ENCODE assay signal across 16 cellular contexts in genomic region chr2:20092901-20093235, GRCh38. TPM values are rescaled to one million over a fixed set of nuclear protein-coding genes. Genes with fewer than 3 reads are reported as not detected.
A peak's percentile ranks its signal among the peaks of the same experiment; 100 is the strongest.
DNase-seq lines count a peak whose midpoint lies in the region; ATAC-seq and TF ChIP-seq lines count a peak whose summit lies in the region.
"Had no signal": no experiment of that assay in that cellular context is flagged by ENCODE, and none has a peak within 500 bp of the region (broad histone marks: within the 10 kb centered on the region; RNA-seq: fewer than 3 reads in every experiment).

No MANE protein-coding gene starts in this region.

- H3K36me3 ChIP-seq in Caco-2 (ENCODE audit: control insufficient read depth, insufficient read depth, low read length) (no peaks in the 10 kb centered on the region), endodermal cell (ENCODE audit: control insufficient read depth, insufficient read depth, low read length) (no peaks in the 10 kb centered on the region), testis (ENCODE audit: low read depth, missing control alignments) (no peaks in the 10 kb centered on the region)
- H3K36me3 ChIP-seq: BLaER1 had no signal

- CTCF ChIA-PET in Caco-2 (lab: Charles Lee) (interaction anchor here (3.9 kb wide), 1 partner anchor 78 kb away, joined by 55 read pairs; no protein-coding TSS in a partner anchor), RWPE1 (lab: Yijun Ruan, JAX) (interaction anchor here (1.1 kb wide), 1 partner anchor 137 kb away, joined by 7 read pairs; no protein-coding TSS in a partner anchor)

- intact Hi-C loops in Caco-2 (cut with micrococcal nuclease; ENCODE audit: unreplicated experiment) (loop anchor here (1.0 to 10.0 kb wide), 7 partner anchors 16 to 228 kb away; partner anchors contain the start of gene LAPTM4A), testis (cut with DNase I; ENCODE audit: low total_unique reads) (loop anchor here (5.0 to 10.0 kb wide), 2 partner anchors 81 to 128 kb away; partner anchors contain the start of gene MATN3)

- H3K27me3 Mint-ChIP-seq in Caco-2 (ENCODE audit: insufficient read depth, unreplicated experiment) (no peaks in the 10 kb centered on the region), endodermal cell (ENCODE audit: insufficient read depth) (no peaks in the 10 kb centered on the region), nephron (ENCODE audit: low read depth) (no peaks in the 10 kb centered on the region)

- H3K4me1 ChIP-seq in Caco-2 (peaks cover 10% of the 10 kb centered on the region), endodermal cell (ENCODE audit: control insufficient read depth, insufficient read depth, low read length) (peaks cover 7% of the 10 kb centered on the region), testis (peaks cover 17% of the 10 kb centered on the region)
- H3K4me1 ChIP-seq: BLaER1 had no signal

- DNase-seq in Caco-2 (no peak), RWPE1 (ENCODE audit: low spot score) (no peak), endodermal cell (no peak), testis (no peak)
- DNase-seq: CD4-positive, alpha-beta memory T cell; NCI-H2081 treated with DMSO at 0.1 percent for 48 hours; NCI-H2227 treated with DMSO at 0.1 percent for 48 hours; NCI-H510A treated with DMSO at 0.1 percent for 48 hours; NCI-H774; SHP77 treated with DMSO at 0.1 percent for 48 hours had no signal

- TF ChIP-seq POLR2A in testis (IDR thresholded peaks at IDR 0.05), result no peak

- H3K27ac ChIP-seq in RWPE1 (peak overlapping the region; percentile 94), endodermal cell (ENCODE audit: low read depth, low read length) (no peak overlapping the region), testis (no peak overlapping the region)
- H3K27ac ChIP-seq: BLaER1 had no signal

- POLR2A ChIA-PET in Caco-2 (lab: Charles Lee) (no interaction called here), RWPE1 (lab: Yijun Ruan, JAX; ENCODE audit: low non-redundant PET) (no interaction called here)

- ATAC-seq in HG02970 (IDR thresholded peaks at IDR 0.05; ENCODE audit: low FRiP score, unreplicated experiment) (no peak), HG03280 (IDR thresholded peaks at IDR 0.05; ENCODE audit: unreplicated experiment) (no peak), HG03432 (IDR thresholded peaks at IDR 0.05; ENCODE audit: unreplicated experiment) (no peak)

- BruUV-seq in Caco-2 (replicated peaks; lab: Mats Ljungman, UMichigan), result no TSS peak

- H3K27me3 ChIP-seq in Caco-2 (replicated peaks; ENCODE audit: control insufficient read depth, insufficient read depth, low read length) (no peaks in the 10 kb centered on the region), endodermal cell (ENCODE audit: control insufficient read depth, insufficient read depth, low read length, poor library complexity, severe bottlenecking) (no peaks in the 10 kb centered on the region), testis (no peaks in the 10 kb centered on the region)
- H3K27me3 ChIP-seq: BLaER1 had no signal

- H3K4me1 Mint-ChIP-seq in Caco-2 (ENCODE audit: low read depth, unreplicated experiment) (peaks cover 18% of the 10 kb centered on the region), endodermal cell (peaks cover 31% of the 10 kb centered on the region), nephron (peaks cover 41% of the 10 kb centered on the region)
- H3K4me1 Mint-ChIP-seq: CD4-positive, alpha-beta memory T cell had no signal

- H3K9me3 Mint-ChIP-seq in Caco-2 (ENCODE audit: unreplicated experiment), result no peaks in the 10 kb centered on the region
- H3K9me3 Mint-ChIP-seq in endodermal cell, result no peaks in the 10 kb centered on the region
- H3K9me3 Mint-ChIP-seq in nephron, result no peaks in the 10 kb centered on the region
- H3K9me3 Mint-ChIP-seq: CD4-positive, alpha-beta memory T cell had no signal

- H3K27ac Mint-ChIP-seq in Caco-2 (ENCODE audit: unreplicated experiment), result peak overlapping the region; percentile 85
- H3K27ac Mint-ChIP-seq in endodermal cell, result peak overlapping the region; percentile 76
- H3K27ac Mint-ChIP-seq in nephron, result peak overlapping the region; percentile 86 to 94 (median 88)
- H3K27ac Mint-ChIP-seq: CD4-positive, alpha-beta memory T cell had no signal

- WGBS in endodermal cell (ENCODE audit: insufficient coverage in 1 of 2, insufficient read length in 1 of 2), 2 experiments, result 88 to 95% methylated on average over 3 to 5 of the region's 5 CpGs
- WGBS in testis, 2 donors, result 92 to 94% methylated on average over 5 of the region's 5 CpGs

- no peaks in the 10 kb centered on the region for H3K36me3 Mint-ChIP-seq in Caco-2 (ENCODE audit: insufficient read depth, unreplicated experiment)
- H3K36me3 Mint-ChIP-seq in endodermal cell (ENCODE audit: low read depth), result no peaks in the 10 kb centered on the region
- no peaks in the 10 kb centered on the region for H3K36me3 Mint-ChIP-seq in nephron (ENCODE audit: low read depth)
- H3K36me3 Mint-ChIP-seq: CD4-positive, alpha-beta memory T cell had no signal

- H3K9me3 ChIP-seq in Caco-2 (no peaks in the 10 kb centered on the region), endodermal cell (ENCODE audit: control insufficient read depth, low read length) (no peaks in the 10 kb centered on the region), testis (no peaks in the 10 kb centered on the region)
- H3K9me3 ChIP-seq: BLaER1, SK-N-SH had no signal

- TF ChIP-seq CTCF in Caco-2 (IDR thresholded peaks at IDR 0.05; ENCODE audit: insufficient read depth in 1 of 2, low read depth in 1 of 2, low read length in 1 of 2, severe bottlenecking in 1 of 2, unreplicated experiment in 1 of 2) (no peak), RWPE1 (conservative IDR thresholded peaks at IDR 0.05; ENCODE audit: low read depth) (no peak), endodermal cell (conservative IDR thresholded peaks at IDR 0.05) (no peak), nephron (IDR thresholded peaks at IDR 0.05; ENCODE audit: unreplicated experiment in 3 of 3) (no peak), testis (IDR thresholded peaks at IDR 0.05) (no peak)

- no peak overlapping the region for H3K9ac ChIP-seq in endodermal cell (ENCODE audit: extremely low read depth, low read length, poor library complexity, severe bottlenecking)
- H3K9ac ChIP-seq: BLaER1, SK-N-SH had no signal

- no peak overlapping the region for H3K4me3 Mint-ChIP-seq in Caco-2 (ENCODE audit: unreplicated experiment)
- H3K4me3 Mint-ChIP-seq in endodermal cell, result no peak overlapping the region
- H3K4me3 Mint-ChIP-seq in nephron, result no peak overlapping the region
- H3K4me3 Mint-ChIP-seq: CD4-positive, alpha-beta memory T cell had no signal

- no peak overlapping the region for H3K4me3 ChIP-seq in Caco-2 (ENCODE audit: low read depth, low read length)
- H3K4me3 ChIP-seq in endodermal cell (ENCODE audit: low read length), result no peak overlapping the region
- H3K4me3 ChIP-seq in testis, result no peak overlapping the region
- H3K4me3 ChIP-seq: BLaER1 had no signal

RNA-seq across cellular contexts. Expression of gene LAPTM4A, which starts 41.4 kb away (rescaled TPM):
- total RNA-seq in Caco-2 (2022), result 121 and 140 TPM in 2 replicates
- total RNA-seq in endodermal cell, result 100 to 1,000 TPM; 285 to 291 TPM
- polyA plus RNA-seq in endodermal cell (2013, experiment 1 of 2), result 225 TPM
- 221 TPM for polyA plus RNA-seq in endodermal cell (2013, experiment 2 of 2)
- 100 to 1,000 TPM; 331 to 431 TPM for total RNA-seq in testis
- polyA plus RNA-seq in testis (ENCODE audit: insufficient read depth, low read depth, low replicate concordance), result 712 TPM
